Comparison of ENCODE assay signal across 1 cellular context in the genomic region with DNA sequence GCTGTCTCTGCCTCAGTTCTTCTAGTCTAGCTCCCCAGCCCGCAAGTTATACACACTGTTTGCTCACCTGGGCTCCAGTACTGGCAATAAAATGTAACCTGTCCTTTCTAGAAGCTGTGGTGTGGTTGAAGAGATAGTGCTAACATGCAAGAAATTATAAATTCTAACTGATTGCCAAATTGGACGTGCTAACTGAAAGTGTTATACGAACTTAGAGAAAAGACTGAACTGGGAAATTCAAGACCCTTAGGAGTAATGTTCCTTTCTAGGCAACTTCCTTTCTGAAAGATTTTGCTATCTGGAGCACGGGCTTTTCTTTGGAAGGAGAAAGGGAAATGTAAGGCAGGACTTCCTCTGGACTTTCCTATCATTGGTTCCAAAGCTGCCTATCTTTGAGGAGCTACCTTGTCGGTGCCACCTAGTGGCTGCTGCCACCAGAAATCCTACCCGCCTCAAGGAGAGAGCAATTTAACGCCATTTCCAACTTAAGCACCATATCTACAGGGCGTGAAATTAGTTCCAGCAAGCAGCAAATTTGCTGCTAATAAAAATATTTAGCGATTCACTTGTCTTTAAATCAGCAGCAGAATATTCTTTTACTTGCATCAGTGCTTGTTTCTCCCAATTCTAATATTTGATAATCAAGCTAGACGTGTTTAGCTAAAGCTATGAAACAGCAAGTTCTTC.
TF ChIP-seq lines count a peak whose summit lies in the region.

No MANE protein-coding gene starts in this region.

TF ChIP-seq in H1, 55 proteins besides CTCF, POLR2A, EP300 and RAD21:
- TF ChIP-seq TAF1 (IDR thresholded peaks at IDR 0.05; ENCODE audit: low read depth, low read length), result 0 out of 2 replicates have a peak, but pooled peaks have one; percentile 20
- peak; percentile 50; the same call in 1 of the 2 replicates for TF ChIP-seq YY1 (IDR thresholded peaks at IDR 0.05; ENCODE audit: low read depth, low read length)
- TF ChIP-seq GABPA (IDR thresholded peaks at IDR 0.05; ENCODE audit: borderline replicate concordance, insufficient read depth, low read length), result peak; percentile 68; the same call in 1 of the 2 replicates
- no peak for TF ChIP-seq FOSL1 (IDR thresholded peaks at IDR 0.05; ENCODE audit: insufficient read depth, low read depth, low read length)
- peak; percentile 38; the same call in 1 of the 2 replicates for TF ChIP-seq CHD2 (IDR thresholded peaks at IDR 0.05; ENCODE audit: low read length)
- TF ChIP-seq KDM4A (IDR thresholded peaks at IDR 0.05; ENCODE audit: low read depth, low read length, severe bottlenecking), result peak; percentile 31
- TF ChIP-seq SIN3A (conservative IDR thresholded peaks at IDR 0.05 in 1 of 2, IDR thresholded peaks at IDR 0.05 in 1 of 2; ENCODE audit: low read depth in 1 of 2, low read length in 2 of 2), result no peak
- TF ChIP-seq, protein P1, sequence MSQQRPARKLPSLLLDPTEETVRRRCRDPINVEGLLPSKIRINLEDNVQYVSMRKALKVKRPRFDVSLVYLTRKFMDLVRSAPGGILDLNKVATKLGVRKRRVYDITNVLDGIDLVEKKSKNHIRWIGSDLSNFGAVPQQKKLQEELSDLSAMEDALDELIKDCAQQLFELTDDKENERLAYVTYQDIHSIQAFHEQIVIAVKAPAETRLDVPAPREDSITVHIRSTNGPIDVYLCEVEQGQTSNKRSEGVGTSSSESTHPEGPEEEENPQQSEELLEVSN (IDR thresholded peaks at IDR 0.05), result no peak
- peak; percentile 75 for TF ChIP-seq SP1 (IDR thresholded peaks at IDR 0.05; ENCODE audit: low read depth, low read length)
- no peak for TF ChIP-seq JUND (IDR thresholded peaks at IDR 0.05; ENCODE audit: low read length)
TF ChIP-seq in H1: peak in this region for 6.
